ENCODE assay signal across 11 cellular contexts in genomic region chr12:6773662-6774351, GRCh38. TPM values are rescaled to one million over a fixed set of nuclear protein-coding genes. Genes with fewer than 3 reads are reported as not detected.
DNase-seq lines count a peak whose midpoint lies in the region; ATAC-seq lines count a peak whose summit lies in the region.
"Had no signal": no experiment of that assay in that cellular context is flagged by ENCODE, and none has a peak within 500 bp of the region (broad histone marks: within the 10 kb centered on the region; RNA-seq: fewer than 3 reads in every experiment).

No MANE protein-coding gene starts in this region.

- H3K27me3 Mint-ChIP-seq in T-helper 1 cell treated with Interleukin-12 subunit alpha and Interleukin-12 subunit beta and Interleukin-4 antibody, amounts not matched to agents 30 μg/mL and 1 μg/mL, for 36 hours (ENCODE audit: low read depth), result no peaks in the 10 kb centered on the region
- peaks cover 26% of the 10 kb centered on the region for H3K27me3 Mint-ChIP-seq in activated T-cell treated with anti-CD3 and anti-CD28 coated beads, Interleukin-2, amount 50 U/mL, for 4 hours (ENCODE audit: low read depth)

- H3K4me1 Mint-ChIP-seq in T-helper 1 cell treated with Interleukin-12 subunit alpha and Interleukin-12 subunit beta and Interleukin-4 antibody, amounts not matched to agents 30 μg/mL and 1 μg/mL, for 36 hours (ENCODE audit: low read depth), result peaks cover 58% of the 10 kb centered on the region
- H3K4me1 Mint-ChIP-seq in activated T-cell treated with anti-CD3 and anti-CD28 coated beads, Interleukin-2, amount 50 U/mL, for 4 hours (ENCODE audit: low read depth), result peaks cover 63% of the 10 kb centered on the region

- ATAC-seq in activated T-cell treated with anti-CD3 and anti-CD28 coated beads, Interleukin-2, amount 50 U/mL, for 4 hours, result peak; percentile 24 to 25
- ATAC-seq in GM21529 (IDR thresholded peaks at IDR 0.05; ENCODE audit: unreplicated experiment), result no peak
- ATAC-seq: A549, HCT116 had no signal

- DNase-seq in T-helper 1 cell (no peak), DMS79 (lab: John Stamatoyannopoulos, UW) (no peak), nucleus accumbens (lab: John Stamatoyannopoulos, UW) (no peak)
- DNase-seq in activated T-cell treated with anti-CD3 and anti-CD28 coated beads, Interleukin-2, amount 50 U/mL, for 4 hours, result peak; percentile 65
- DNase-seq in stimulated activated CD8-positive, alpha-beta memory T cell treated with anti-CD3 and anti-CD28 coated beads, Interleukin-7, amount 100 ng/mL, for 4 hours (ENCODE audit: low read depth in 2 of 2), result peak; percentile 81 to 82
- DNase-seq: naive B cell had no signal

- H3K9me3 ChIP-seq in iPS-18c (ENCODE audit: control insufficient read depth, insufficient read depth, low read length), result peaks cover 2% of the 10 kb centered on the region
- H3K9me3 ChIP-seq: A549 had no signal

- H3K27ac Mint-ChIP-seq in T-helper 1 cell treated with Interleukin-12 subunit alpha and Interleukin-12 subunit beta and Interleukin-4 antibody, amounts not matched to agents 30 μg/mL and 1 μg/mL, for 36 hours, result peak overlapping the region; percentile 69

- H3K9me3 Mint-ChIP-seq in T-helper 1 cell treated with Interleukin-12 subunit alpha and Interleukin-12 subunit beta and Interleukin-4 antibody, amounts not matched to agents 30 μg/mL and 1 μg/mL, for 36 hours, result no peaks in the 10 kb centered on the region
- no peaks in the 10 kb centered on the region for H3K9me3 Mint-ChIP-seq in activated T-cell treated with anti-CD3 and anti-CD28 coated beads, Interleukin-2, amount 50 U/mL, for 4 hours

- peak overlapping the region; percentile 81 for H3K4me3 Mint-ChIP-seq in T-helper 1 cell treated with Interleukin-12 subunit alpha and Interleukin-12 subunit beta and Interleukin-4 antibody, amounts not matched to agents 30 μg/mL and 1 μg/mL, for 36 hours
- peak overlapping the region; percentile 83 for H3K4me3 Mint-ChIP-seq in activated T-cell treated with anti-CD3 and anti-CD28 coated beads, Interleukin-2, amount 50 U/mL, for 4 hours

- peak overlapping the region; percentile 40 for H3K4me3 ChIP-seq in iPS-18c (ENCODE audit: insufficient read depth, low read depth, low read length)
- H3K4me3 ChIP-seq: A549 had no signal

- H3K36me3 Mint-ChIP-seq in T-helper 1 cell treated with Interleukin-12 subunit alpha and Interleukin-12 subunit beta and Interleukin-4 antibody, amounts not matched to agents 30 μg/mL and 1 μg/mL, for 36 hours (ENCODE audit: low read depth), result peaks cover 25% of the 10 kb centered on the region
- H3K36me3 Mint-ChIP-seq in activated T-cell treated with anti-CD3 and anti-CD28 coated beads, Interleukin-2, amount 50 U/mL, for 4 hours (ENCODE audit: insufficient read depth), result peaks cover 8% of the 10 kb centered on the region

RNA-seq across cellular contexts. Expression of gene LAG3, which starts 1.5 kb away (rescaled TPM):
- 100 to 1,000 TPM in 1 of 3 donors, 10 to 100 TPM in 2; 71.1 to 125 (median 86.4) TPM for total RNA-seq in activated T-cell treated with anti-CD3 and anti-CD28 coated beads, Interleukin-2, amount 50 U/mL, for 4 hours

RNA-seq across cellular contexts. Expression of gene PTMS, which starts 7.6 kb away (rescaled TPM):
- total RNA-seq in activated T-cell treated with anti-CD3 and anti-CD28 coated beads, Interleukin-2, amount 50 U/mL, for 4 hours, result 10 to 100 TPM; 26.3 to 32.6 (median 29.4) TPM

RNA-seq across cellular contexts. Expression of gene CD4, which starts 15.5 kb away (rescaled TPM):
- 10 to 100 TPM; 42.0 to 76.9 (median 51.4) TPM for total RNA-seq in activated T-cell treated with anti-CD3 and anti-CD28 coated beads, Interleukin-2, amount 50 U/mL, for 4 hours

RNA-seq across cellular contexts. Expression of gene MLF2, which starts 20.9 kb away (rescaled TPM):
- total RNA-seq in activated T-cell treated with anti-CD3 and anti-CD28 coated beads, Interleukin-2, amount 50 U/mL, for 4 hours, result 100 to 1,000 TPM; 185 to 199 (median 189) TPM

RNA-seq across cellular contexts. Expression of gene GPR162, which starts 47.8 kb away (rescaled TPM):
- under 1 TPM in 2 of 3 donors, not detected in 1; 0.08 to 0.38 TPM for total RNA-seq in activated T-cell treated with anti-CD3 and anti-CD28 coated beads, Interleukin-2, amount 50 U/mL, for 4 hours

Comparison
In these comparisons a context has a peak if more than half of its experiments do, and no peak if none do; other contexts are left out.
1. DNase-seq: peak in activated T-cell treated with anti-CD3 and anti-CD28 coated beads, Interleukin-2, amount 50 U/mL, for 4 hours (single experiment) and stimulated activated CD8-positive, alpha-beta memory T cell treated with anti-CD3 and anti-CD28 coated beads, Interleukin-7, amount 100 ng/mL, for 4 hours (2 of 2); none in T-helper 1 cell (0 of 5), DMS79 (single experiment) and nucleus accumbens (0 of 56).